ENCODE assay signal across 8 cellular contexts in the genomic region with DNA sequence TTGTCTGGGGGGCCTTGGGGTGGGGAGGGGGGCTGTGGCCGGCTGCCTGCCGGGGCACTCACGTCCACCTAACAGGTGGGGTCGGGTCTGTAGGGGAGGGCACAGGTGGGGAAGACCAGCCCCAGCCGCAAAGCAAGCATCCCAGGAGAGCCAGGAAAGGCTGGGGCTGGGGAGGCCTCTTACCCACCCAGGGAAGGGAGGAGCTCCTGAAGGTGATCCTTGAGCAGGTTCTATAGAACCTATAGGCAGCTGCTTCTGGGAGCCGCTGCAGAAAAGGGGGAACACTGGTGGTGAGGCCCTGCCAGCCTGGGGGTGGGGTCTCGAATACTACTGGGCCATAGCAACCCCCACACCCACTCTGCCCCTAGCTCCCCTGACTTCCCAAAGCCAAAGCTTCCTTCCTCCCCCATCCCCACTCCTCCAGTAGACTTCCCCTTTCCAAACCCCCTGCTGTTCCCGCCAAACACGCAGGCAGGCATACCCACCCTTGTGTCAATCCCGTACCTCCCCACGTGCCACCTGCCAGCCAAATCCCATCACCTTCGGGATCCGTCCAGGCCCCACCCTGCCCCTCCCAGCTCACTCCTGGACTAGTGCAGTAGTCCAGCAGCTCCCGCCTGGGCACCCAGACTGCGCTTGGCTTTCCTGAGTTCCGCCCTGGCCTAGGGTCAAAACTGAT. TPM values are rescaled to one million over a fixed set of nuclear protein-coding genes. Genes with fewer than 3 reads are reported as not detected.
A peak's percentile ranks its signal among the peaks of the same experiment; 100 is the strongest.
DNase-seq lines count a peak whose midpoint lies in the region; ATAC-seq, FAIRE-seq and TF ChIP-seq lines count a peak whose summit lies in the region.

No MANE protein-coding gene starts in this region.

- H2BK12ac ChIP-seq in mesenchymal stem cell (ENCODE audit: low read length in 2 of 2): peak overlapping the region in 1 of 2 experiments; percentile 59

- no peak overlapping the region for H3K4me3 ChIP-seq in astrocyte (ENCODE audit: insufficient read depth, low read depth, low read length)
- no peak overlapping the region for H3K4me3 ChIP-seq in mesenchymal stem cell (ENCODE audit: insufficient read depth in 1 of 2, low read depth in 1 of 2, low read length in 2 of 2)
- peak overlapping the region; percentile 43 to 46 for H3K4me3 ChIP-seq in vagina

- no peak for FAIRE-seq in astrocyte (lab: Jason Lieb, UNC)

- no peaks in the 10 kb centered on the region for H3K36me3 Mint-ChIP-seq in astrocyte (ENCODE audit: low read depth, unreplicated experiment)

- peak overlapping the region in 1 of 2 experiments; percentile 14 for H3K14ac ChIP-seq in mesenchymal stem cell (ENCODE audit: low read length in 2 of 2)

- peak overlapping the region; percentile 81 for H3K4me2 ChIP-seq in astrocyte (ENCODE audit: low read length)
- H3K4me2 ChIP-seq in mesenchymal stem cell (ENCODE audit: low read length, poor library complexity, severe bottlenecking): peak overlapping the region; percentile 88

- H3K9me3 ChIP-seq in astrocyte (ENCODE audit: insufficient read depth, low read depth, low read length): no peaks in the 10 kb centered on the region
- H3K9me3 ChIP-seq in mesenchymal stem cell (ENCODE audit: control insufficient read depth, low read length): no peaks in the 10 kb centered on the region
- H3K9me3 ChIP-seq in vagina: no peaks in the 10 kb centered on the region

- H3K9ac ChIP-seq in astrocyte (ENCODE audit: low read length) (peak overlapping the region; percentile 14), mesenchymal stem cell (ENCODE audit: low read length) (peak overlapping the region; percentile 68)

- H3K27me3 Mint-ChIP-seq in astrocyte (ENCODE audit: low read depth, unreplicated experiment): no peaks in the 10 kb centered on the region

- peak overlapping the region; percentile 70 for H4K91ac ChIP-seq in mesenchymal stem cell (ENCODE audit: low read length)

- DNase-seq in Right ventricle myocardium inferior (ENCODE audit: missing footprints) (peak; percentile 62), Right ventricle myocardium superior (no peak), astrocyte (ENCODE audit: low read depth) (no peak), mesenchymal stem cell (no peak), vagina (ENCODE audit: extremely low spot score in 2 of 2) (no peak)
- no peak for DNase-seq in stimulated activated CD4-positive, alpha-beta T cell treated with anti-CD3 and anti-CD28 coated beads, Interleukin-12 subunit alpha, Interleukin-12 subunit beta, amount 100 ng/mL, for 4 hours

- WGBS in mesenchymal stem cell: 60% methylated on average over 16 of the region's 16 CpGs

- H3K36me3 ChIP-seq in astrocyte (ENCODE audit: insufficient read depth, low read length) (no peaks in the 10 kb centered on the region), mesenchymal stem cell (ENCODE audit: control insufficient read depth in 1 of 2, insufficient read depth in 2 of 2, low read depth in 1 of 2, low read length in 2 of 2) (peaks cover 0 to 17% of the 10 kb centered on the region in 2 experiments), vagina (no peaks in the 10 kb centered on the region)

- H2BK15ac ChIP-seq in mesenchymal stem cell (ENCODE audit: low read depth, poor library complexity, severe bottlenecking): peak overlapping the region; percentile 71

- peaks cover 89% of the 10 kb centered on the region for H4K20me1 ChIP-seq in astrocyte (ENCODE audit: insufficient read depth, low read length)

- H3K27ac ChIP-seq in astrocyte (ENCODE audit: low read depth, low read length): peak overlapping the region; percentile 26
- H3K27ac ChIP-seq in mesenchymal stem cell (ENCODE audit: low read length, poor library complexity, severe bottlenecking): peak overlapping the region; percentile 48
- peak overlapping the region; percentile 79 for H3K27ac ChIP-seq in vagina

- peak overlapping the region; percentile 66 for H3K27ac Mint-ChIP-seq in astrocyte (ENCODE audit: unreplicated experiment)

- intact Hi-C loops in Right ventricle myocardium inferior (cut with DNase I): no loop called here
- intact Hi-C loops in Right ventricle myocardium superior (cut with DNase I): no loop called here
- intact Hi-C loops in vagina (cut with DNase I): no loop called here

- no peak for ATAC-seq in Right ventricle myocardium inferior
- no peak for ATAC-seq in Right ventricle myocardium superior (ENCODE audit: poor library complexity)
- ATAC-seq in GM19328 (IDR thresholded peaks at IDR 0.05; ENCODE audit: unreplicated experiment): no peak
- ATAC-seq in HG02973 (IDR thresholded peaks at IDR 0.05; ENCODE audit: unreplicated experiment): no peak

- H3K18ac ChIP-seq in mesenchymal stem cell (ENCODE audit: low read depth in 1 of 2, low read length in 2 of 2): peak overlapping the region; percentile 90 to 93

- H3K79me1 ChIP-seq in mesenchymal stem cell (replicated peaks; ENCODE audit: low read length, poor library complexity, severe bottlenecking): peaks cover 5% of the 10 kb centered on the region

- peak overlapping the region; percentile 50 for H2AK5ac ChIP-seq in mesenchymal stem cell (ENCODE audit: low read length, severe bottlenecking)

- H3K4ac ChIP-seq in mesenchymal stem cell (ENCODE audit: low read depth in 1 of 2, low read length in 2 of 2): peak overlapping the region; percentile 84 to 92

- H3K27me3 ChIP-seq in astrocyte (ENCODE audit: insufficient read depth, low read length): no peaks in the 10 kb centered on the region
- no peaks in the 10 kb centered on the region for H3K27me3 ChIP-seq in mesenchymal stem cell (ENCODE audit: control insufficient read depth in 1 of 2, insufficient read depth in 1 of 2, low read length in 2 of 2)
- H3K27me3 ChIP-seq in vagina: no peaks in the 10 kb centered on the region

- H3K23ac ChIP-seq in mesenchymal stem cell (ENCODE audit: low read length in 2 of 2): no peak overlapping the region

- H3K4me1 ChIP-seq in astrocyte (ENCODE audit: insufficient read depth, low read length) (peaks cover 54% of the 10 kb centered on the region), mesenchymal stem cell (ENCODE audit: control insufficient read depth, insufficient read depth, low read depth, low read length) (peaks cover 83% of the 10 kb centered on the region), vagina (peaks cover 98% of the 10 kb centered on the region)

- H3K4me1 Mint-ChIP-seq in astrocyte (ENCODE audit: low read depth, unreplicated experiment): peaks cover 14% of the 10 kb centered on the region

- H2AFZ ChIP-seq in astrocyte (ENCODE audit: low read depth, low read length) (no peak overlapping the region), mesenchymal stem cell (ENCODE audit: low read depth, low read length) (no peak overlapping the region)

- peaks cover 98% of the 10 kb centered on the region for H3K79me2 ChIP-seq in astrocyte (ENCODE audit: insufficient read depth, low read length)

- no peak overlapping the region for H2BK5ac ChIP-seq in mesenchymal stem cell (ENCODE audit: low read depth, low read length, poor library complexity, severe bottlenecking)

- peak overlapping the region; percentile 40 for H3K4me3 Mint-ChIP-seq in astrocyte (ENCODE audit: unreplicated experiment)

- no peaks in the 10 kb centered on the region for H3K9me3 Mint-ChIP-seq in astrocyte (ENCODE audit: unreplicated experiment)

- peak overlapping the region; percentile 66 for H4K8ac ChIP-seq in mesenchymal stem cell (ENCODE audit: low read length)

- no peak for TF ChIP-seq POLR2A in vagina (IDR thresholded peaks at IDR 0.05)

- TF ChIP-seq CTCF in astrocyte (IDR thresholded peaks at IDR 0.05; ENCODE audit: insufficient read depth, low read depth, low read length) (no peak), vagina (IDR thresholded peaks at IDR 0.05) (no peak)

- H2BK120ac ChIP-seq in mesenchymal stem cell (ENCODE audit: low read depth, low read length): peak overlapping the region; percentile 98

RNA-seq across cellular contexts. Expression of a gene that starts 5.6 kb away (rescaled TPM):
- total RNA-seq in Right ventricle myocardium inferior (11.0 TPM), Right ventricle myocardium superior (6.2 TPM), astrocyte (52.4 and 58.1 TPM in 2 replicates), vagina (7.6 TPM)
- polyA plus RNA-seq in mesenchymal stem cell (2013, experiment 1 of 2): 25.8 TPM
- 28.0 TPM for polyA plus RNA-seq in mesenchymal stem cell (2013, experiment 2 of 2)

RNA-seq across cellular contexts. Expression of a gene that starts 9.5 kb away (rescaled TPM):
- total RNA-seq in Right ventricle myocardium inferior (17.8 TPM), Right ventricle myocardium superior (13.6 TPM), astrocyte (35.5 and 36.2 TPM in 2 replicates), vagina (19.9 TPM)
- polyA plus RNA-seq in mesenchymal stem cell (2013, experiment 1 of 2): 16.0 TPM
- 14.2 TPM for polyA plus RNA-seq in mesenchymal stem cell (2013, experiment 2 of 2)

RNA-seq across cellular contexts. Expression of a gene that starts 27.5 kb away (rescaled TPM):
- total RNA-seq in Right ventricle myocardium inferior: 61.5 TPM
- total RNA-seq in Right ventricle myocardium superior: 55.7 TPM
- 56.7 and 61.4 TPM in 2 replicates for total RNA-seq in astrocyte
- polyA plus RNA-seq in mesenchymal stem cell (2013, experiment 1 of 2): 60.5 TPM
- 60.5 TPM for polyA plus RNA-seq in mesenchymal stem cell (2013, experiment 2 of 2)
- total RNA-seq in vagina: 83.0 TPM

RNA-seq across cellular contexts. Expression of a gene that starts 45.7 kb away (rescaled TPM):
- total RNA-seq in Right ventricle myocardium inferior (0.68 TPM), Right ventricle myocardium superior (0.46 TPM), astrocyte (3.0 and 4.4 TPM in 2 replicates), vagina (3.2 TPM)
- polyA plus RNA-seq in mesenchymal stem cell (2013, experiment 1 of 2): 3.5 TPM
- polyA plus RNA-seq in mesenchymal stem cell (2013, experiment 2 of 2): 3.2 TPM

RNA-seq across cellular contexts. Expression of a gene that starts 47.4 kb away (rescaled TPM):
- total RNA-seq in Right ventricle myocardium inferior: 1.6 TPM
- 2.1 TPM for total RNA-seq in Right ventricle myocardium superior
- 3.7 and 5.7 TPM in 2 replicates for total RNA-seq in astrocyte
- polyA plus RNA-seq in mesenchymal stem cell (2013, experiment 1 of 2): 4.9 TPM
- 4.9 TPM for polyA plus RNA-seq in mesenchymal stem cell (2013, experiment 2 of 2)
- total RNA-seq in vagina: 5.2 TPM

Comparison
In these comparisons a context has a peak if more than half of its experiments do, and no peak if none do; other contexts are left out.
1. H3K27ac ChIP-seq: peak in every context shown above with its lines; median percentile 79 in vagina; 48 in mesenchymal stem cell; 26 in astrocyte.
2. H3K4me3 ChIP-seq: peak in vagina (2 of 2); none in astrocyte (single experiment) and mesenchymal stem cell (0 of 2).